Comparison of ENCODE assay signal across 15 cellular contexts in genomic region chr14:39459795-39460478, GRCh38.
"Had no signal": no experiment of that assay in that cellular context is flagged by ENCODE, and none has a peak within 500 bp of the region (broad histone marks: within the 10 kb centered on the region; RNA-seq: fewer than 3 reads in every experiment).

No MANE protein-coding gene starts in this region.

- ATAC-seq: natural killer cell treated with Interleukin-12 subunit alpha and Interleukin-12 subunit beta and Interleukin-15 and Interleukin-18, amount 100 ng/mL, for 72 hours had no signal

- H3K27me3 ChIP-seq: brain microvascular endothelial cell, testis, upper lobe of left lung had no signal

- H3K4me3 ChIP-seq: left ventricle myocardium inferior, testis, upper lobe of left lung had no signal

- H3K27me3 Mint-ChIP-seq: activated CD4-positive, alpha-beta memory T cell treated with anti-CD3 and anti-CD28 coated beads for 36 hours had no signal

- H3K36me3 Mint-ChIP-seq: activated CD4-positive, alpha-beta memory T cell treated with anti-CD3 and anti-CD28 coated beads for 36 hours; activated naive CD8-positive, alpha-beta T cell; natural killer cell treated with Interleukin-12 subunit alpha and Interleukin-12 subunit beta and Interleukin-15 and Interleukin-18, amount 100 ng/mL, for 72 hours had no signal

- H3K9me3 Mint-ChIP-seq: activated CD4-positive, alpha-beta memory T cell treated with anti-CD3 and anti-CD28 coated beads for 36 hours; natural killer cell treated with Interleukin-12 subunit alpha and Interleukin-12 subunit beta and Interleukin-15 and Interleukin-18, amount 100 ng/mL, for 72 hours; stimulated activated naive CD8-positive, alpha-beta T cell treated with anti-CD3 and anti-CD28 coated beads, Interleukin-15, Interleukin-2, amounts not matched to agents 100 ng/mL and 50 ng/mL, for 24 hours had no signal

- H3K27ac ChIP-seq: brain microvascular endothelial cell, epithelial cell of prostate, left ventricle myocardium inferior, testis, upper lobe of left lung, VCaP had no signal

- H3K27ac Mint-ChIP-seq: activated CD4-positive, alpha-beta memory T cell treated with anti-CD3 and anti-CD28 coated beads for 36 hours; activated naive CD8-positive, alpha-beta T cell; natural killer cell treated with Interleukin-12 subunit alpha and Interleukin-12 subunit beta and Interleukin-15 and Interleukin-18, amount 100 ng/mL, for 72 hours; stimulated activated naive CD8-positive, alpha-beta T cell treated with anti-CD3 and anti-CD28 coated beads, Interleukin-15, Interleukin-2, amounts not matched to agents 100 ng/mL and 50 ng/mL, for 24 hours had no signal

- H3K9me3 ChIP-seq: left ventricle myocardium inferior, testis, upper lobe of left lung had no signal

- DNase-seq: activated CD4-positive, alpha-beta memory T cell treated with anti-CD3 and anti-CD28 coated beads for 36 hours; activated gamma-delta T cell treated with Interleukin-2 at 50 U/mL for 16 hours; activated T-cell treated with anti-CD3 and anti-CD28 coated beads, Interleukin-2, amount 50 U/mL, for 48 hours; anterior cingulate cortex; brain microvascular endothelial cell; left ventricle myocardium inferior; mesenchymal stem cell; stimulated activated CD4-positive, alpha-beta T cell treated with anti-CD3 and anti-CD28 coated beads, Interleukin-4, amount 100 ng/mL, for 24 hours; testis had no signal

- H3K36me3 ChIP-seq: brain microvascular endothelial cell, left ventricle myocardium inferior, upper lobe of left lung had no signal

- H3K4me3 Mint-ChIP-seq: activated CD4-positive, alpha-beta memory T cell treated with anti-CD3 and anti-CD28 coated beads for 36 hours; activated naive CD8-positive, alpha-beta T cell; natural killer cell treated with Interleukin-12 subunit alpha and Interleukin-12 subunit beta and Interleukin-15 and Interleukin-18, amount 100 ng/mL, for 72 hours; stimulated activated naive CD8-positive, alpha-beta T cell treated with anti-CD3 and anti-CD28 coated beads, Interleukin-15, Interleukin-2, amounts not matched to agents 100 ng/mL and 50 ng/mL, for 24 hours had no signal
